13 cellular contexts compared by ENCODE assay signal in the genomic region with DNA sequence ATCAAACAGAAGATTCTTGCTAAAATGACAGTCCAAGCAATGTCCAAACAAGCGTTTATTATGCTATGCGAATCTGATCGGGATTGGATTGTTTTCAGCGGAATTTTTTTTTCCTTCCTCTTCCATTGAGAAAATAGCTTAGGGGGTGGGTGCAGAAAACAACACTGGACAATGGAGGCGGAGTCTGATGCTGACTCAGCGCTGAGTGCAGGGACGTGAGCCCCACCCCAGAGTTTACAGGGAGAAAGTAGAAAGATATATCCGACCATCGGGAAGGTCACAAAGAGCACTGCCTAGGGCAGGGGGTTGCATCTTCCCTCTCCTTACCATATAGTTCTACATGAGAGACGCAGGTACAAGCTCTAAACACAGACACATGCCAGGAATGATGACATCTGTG.
DNase-seq lines count a peak whose midpoint lies in the region; ATAC-seq and TF ChIP-seq lines count a peak whose summit lies in the region.
"Had no signal": no experiment of that assay in that cellular context is flagged by ENCODE, and none has a peak within 500 bp of the region (broad histone marks: within the 10 kb centered on the region; RNA-seq: fewer than 3 reads in every experiment).

No MANE protein-coding gene starts in this region.

- no peaks in the 10 kb centered on the region for H3F3A ChIP-seq in PC-3 (ENCODE audit: low read length, unreplicated experiment)

- no peaks in the 10 kb centered on the region for H3K27me3 ChIP-seq in PC-3 (ENCODE audit: low read length)

- intact Hi-C loops in PC-3 (cut with micrococcal nuclease): loop anchor here (10.0 kb wide), 1 partner anchor 218 kb away; no protein-coding TSS in a partner anchor

- H4K20me1 ChIP-seq in PC-3 (ENCODE audit: low read length): no peaks in the 10 kb centered on the region

- H3K9me2 ChIP-seq in PC-3 (replicated peaks; ENCODE audit: low read length): no peaks in the 10 kb centered on the region

- DNase-seq in ELF-1 (ENCODE audit: low read depth, low spot score) (peak; percentile 64), PC-3 (peak; percentile 72), fibroblast of mammary gland (ENCODE audit: low read depth) (peak; percentile 14), pons (ENCODE audit: low spot score) (peak; percentile 59), DMS153 (lab: John Stamatoyannopoulos, UW) (no peak), endothelial cell (ENCODE audit: low spot score) (no peak), ACHN (no peak)
- DNase-seq: activated CD8-positive, alpha-beta memory T cell treated with anti-CD3 and anti-CD28 coated beads, Interleukin-2, amount 50 U/mL, for 4 hours; CD4-positive, alpha-beta memory T cell; NCI-H2081 treated with DMSO at 0.1 percent for 48 hours; psoas muscle; stimulated activated naive CD4-positive, alpha-beta T cell treated with Interleukin-2 at 50 U/mL for 16 hours had no signal

- no peak overlapping the region for H3K27ac Mint-ChIP-seq in endothelial cell (ENCODE audit: unreplicated experiment)

- no peak overlapping the region for H3K9ac ChIP-seq in PC-3 (ENCODE audit: low read length)

- BruUV-seq in PC-3 (replicated peaks; lab: Mats Ljungman, UMichigan): no TSS peak

- H3K4me3 Mint-ChIP-seq in endothelial cell (ENCODE audit: unreplicated experiment): no peak overlapping the region
- H3K4me3 Mint-ChIP-seq: CD4-positive, alpha-beta memory T cell had no signal

- peak overlapping the region; percentile 68 for H3K4me2 ChIP-seq in PC-3 (ENCODE audit: low read length)

- H3K4me1 Mint-ChIP-seq in endothelial cell (ENCODE audit: unreplicated experiment): peaks cover 11% of the 10 kb centered on the region

- H3K36me3 ChIP-seq in PC-3 (ENCODE audit: low read depth, low read length): no peaks in the 10 kb centered on the region

- H3K4me1 ChIP-seq in PC-3 (ENCODE audit: insufficient read depth, low read length): peaks cover 37% of the 10 kb centered on the region

- H3K4me3 ChIP-seq in PC-3 (ENCODE audit: low read length): peak overlapping the region; percentile 33
- no peak overlapping the region for H3K4me3 ChIP-seq in fibroblast of mammary gland (ENCODE audit: control insufficient read depth, low read depth, low read length)
- H3K4me3 ChIP-seq: psoas muscle had no signal

- POLR2A ChIA-PET in PC-3 (lab: Charles Lee; ENCODE audit: unreplicated experiment): no interaction called here

- 0 out of 2 replicates have a peak overlapping the region, but pooled peaks have one; percentile 1 for H3K27ac ChIP-seq in PC-3 (ENCODE audit: low read length)
- H3K27ac ChIP-seq: psoas muscle had no signal

- TF ChIP-seq CTCF in PC-3 (conservative IDR thresholded peaks at IDR 0.05; ENCODE audit: low read depth, low read length) (no peak), fibroblast of mammary gland (conservative IDR thresholded peaks at IDR 0.05; ENCODE audit: control insufficient read depth, insufficient read depth, low read depth, low read length) (no peak), endothelial cell (IDR thresholded peaks at IDR 0.05; ENCODE audit: unreplicated experiment) (no peak)

- H3K79me2 ChIP-seq in PC-3 (ENCODE audit: low read length): no peaks in the 10 kb centered on the region

- H3K36me3 Mint-ChIP-seq in endothelial cell (ENCODE audit: low read depth, unreplicated experiment): no peaks in the 10 kb centered on the region

- CTCF ChIA-PET in PC-3 (lab: Charles Lee): no interaction called here

- H3K9me3 ChIP-seq in PC-3 (ENCODE audit: low read length): no peaks in the 10 kb centered on the region
- H3K9me3 ChIP-seq: psoas muscle had no signal

- H3K9me3 Mint-ChIP-seq in endothelial cell (ENCODE audit: unreplicated experiment): no peaks in the 10 kb centered on the region

- H3K27me3 Mint-ChIP-seq in endothelial cell (ENCODE audit: unreplicated experiment): no peaks in the 10 kb centered on the region
- H3K27me3 Mint-ChIP-seq: CD4-positive, alpha-beta memory T cell had no signal

- ATAC-seq in PC-3: peak; percentile 64
- ATAC-seq in GM21825 (IDR thresholded peaks at IDR 0.05; ENCODE audit: unreplicated experiment): no peak
- ATAC-seq: psoas muscle had no signal

- peak overlapping the region; percentile 34 for H2AFZ ChIP-seq in PC-3 (ENCODE audit: low read length)

- in situ Hi-C loops in ACHN (cut with HindIII; ENCODE audit: low pct_ligation_motif_present, low pct_unique_long_range_greater_than_20kb, low sequenced_read_pairs): no loop called here

Comparison
In these comparisons a context has a peak if more than half of its experiments do, and no peak if none do; other contexts are left out.
1. DNase-seq: peak in ELF-1 (single experiment), PC-3 (single experiment), fibroblast of mammary gland (single experiment) and pons (single experiment); none in DMS153 (single experiment), endothelial cell (single experiment) and ACHN (single experiment).